In the genomic region with DNA sequence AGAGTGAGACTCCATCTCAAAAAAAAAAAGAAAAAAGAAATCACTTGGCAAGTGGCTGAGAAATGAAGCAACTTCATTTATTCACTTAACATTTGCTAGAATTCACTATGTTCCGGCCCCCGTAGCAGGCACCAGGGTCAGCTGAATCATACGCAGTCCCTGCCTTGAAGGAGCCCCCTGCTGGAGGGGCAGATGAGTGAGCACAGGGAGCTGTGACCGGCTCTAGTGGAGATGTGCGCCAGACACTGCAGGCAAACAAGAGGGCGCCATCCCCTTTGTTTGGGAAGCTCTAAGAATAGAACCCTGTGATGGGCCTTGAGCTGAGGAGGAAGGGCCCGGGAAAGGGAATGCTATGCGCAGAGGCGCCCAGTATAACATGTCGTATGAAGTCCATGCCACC, we compare ENCODE assay signal across 8 cellular contexts. TPM values are rescaled to one million over a fixed set of nuclear protein-coding genes. Genes with fewer than 3 reads are reported as not detected.
A peak's percentile ranks its signal among the peaks of the same experiment; 100 is the strongest.
DNase-seq lines count a peak whose midpoint lies in the region; ATAC-seq and TF ChIP-seq lines count a peak whose summit lies in the region.

No MANE protein-coding gene starts in this region.

- H3K4me3 ChIP-seq in OCI-LY3 (ENCODE audit: low read length) (no peak overlapping the region), esophagus muscularis mucosa (no peak overlapping the region)

- H3K79me2 ChIP-seq in OCI-LY3 (ENCODE audit: low read length) = no peaks in the 10 kb centered on the region

- H3K36me3 ChIP-seq in OCI-LY3 (replicated peaks; ENCODE audit: low read depth, low read length) (no peaks in the 10 kb centered on the region), esophagus muscularis mucosa (peaks cover 0 to 91% (median 76%) of the 10 kb centered on the region in 4 donors)

- H2AFZ ChIP-seq in OCI-LY3 (ENCODE audit: low read depth, low read length) = no peak overlapping the region

- no peaks in the 10 kb centered on the region for H3K27me3 ChIP-seq in OCI-LY3 (ENCODE audit: low read depth, low read length)
- H3K27me3 ChIP-seq in esophagus muscularis mucosa = no peaks in the 10 kb centered on the region

- H4K20me1 ChIP-seq in OCI-LY3 (ENCODE audit: insufficient read depth, low read length) = no peaks in the 10 kb centered on the region

- TF ChIP-seq CTCF in OCI-LY3 (IDR thresholded peaks at IDR 0.05; ENCODE audit: low read depth, low read length) = peak; percentile 40
- TF ChIP-seq CTCF in esophagus muscularis mucosa (IDR thresholded peaks at IDR 0.05) = peak; percentile 15 to 36 (median 20)

- no peaks in the 10 kb centered on the region for H3K4me1 ChIP-seq in OCI-LY3 (ENCODE audit: low read length)
- H3K4me1 ChIP-seq in esophagus muscularis mucosa = peaks cover 3 to 10% (median 6%) of the 10 kb centered on the region in 4 donors

- H3K27me3 Mint-ChIP-seq in activated T-cell treated with anti-CD3 and anti-CD28 coated beads, Interleukin-2, amount 50 U/mL, for 72 hours (ENCODE audit: low read depth) = no peaks in the 10 kb centered on the region
- no peaks in the 10 kb centered on the region for H3K27me3 Mint-ChIP-seq in T-helper 17 cell

- no peaks in the 10 kb centered on the region for H3K9me3 ChIP-seq in OCI-LY3 (ENCODE audit: insufficient read depth, low read length)
- H3K9me3 ChIP-seq in esophagus muscularis mucosa = no peaks in the 10 kb centered on the region
- H3K9me3 ChIP-seq in T-helper 17 cell (ENCODE audit: control insufficient read depth, low read length, poor library complexity, severe bottlenecking) = no peaks in the 10 kb centered on the region

- 92% methylated on average over 6 of the region's 10 CpGs for WGBS in esophagus muscularis mucosa

- TF ChIP-seq POLR2A in esophagus muscularis mucosa (IDR thresholded peaks at IDR 0.05; ENCODE audit: low read depth) = no peak

- no peaks in the 10 kb centered on the region for H3K4me1 Mint-ChIP-seq in activated T-cell treated with anti-CD3 and anti-CD28 coated beads, Interleukin-2, amount 50 U/mL, for 72 hours (ENCODE audit: low read depth)
- no peaks in the 10 kb centered on the region for H3K4me1 Mint-ChIP-seq in T-helper 17 cell

- DNase-seq in activated T-cell treated with anti-CD3 and anti-CD28 coated beads, Interleukin-2, amount 50 U/mL, for 72 hours = peak in 1 of 2 donors; percentile 15
- DNase-seq in activated T-cell treated with anti-CD3 and anti-CD28 coated beads for 4 hours = no peak
- no peak for DNase-seq in esophagus muscularis mucosa (ENCODE audit: extremely low spot score)
- peak; percentile 35 for DNase-seq in stimulated activated CD8-positive, alpha-beta memory T cell treated with anti-CD3 and anti-CD28 coated beads, Interleukin-4, amount 100 ng/mL, for 48 hours
- DNase-seq in T-helper 17 cell = no peak

- no peak overlapping the region for H3K9ac ChIP-seq in OCI-LY3 (ENCODE audit: low read length)

- peak; percentile 21 to 40 for ATAC-seq in activated T-cell treated with anti-CD3 and anti-CD28 coated beads, Interleukin-2, amount 50 U/mL, for 72 hours (replicated peaks in 1 of 2)
- no peak for ATAC-seq in HG03135 (IDR thresholded peaks at IDR 0.05; ENCODE audit: unreplicated experiment)
- no peak for ATAC-seq in HG03520 (IDR thresholded peaks at IDR 0.05; ENCODE audit: unreplicated experiment)
- ATAC-seq in T-helper 17 cell = no peak

- H3K27ac Mint-ChIP-seq in activated T-cell treated with anti-CD3 and anti-CD28 coated beads, Interleukin-2, amount 50 U/mL, for 72 hours = no peak overlapping the region
- H3K27ac Mint-ChIP-seq in T-helper 17 cell = no peak overlapping the region

- peaks cover 0 to 6% of the 10 kb centered on the region in 2 donors for H3K36me3 Mint-ChIP-seq in activated T-cell treated with anti-CD3 and anti-CD28 coated beads, Interleukin-2, amount 50 U/mL, for 72 hours (ENCODE audit: insufficient read depth in 2 of 2)
- H3K36me3 Mint-ChIP-seq in T-helper 17 cell (ENCODE audit: low read depth) = no peaks in the 10 kb centered on the region

- H3K27ac ChIP-seq in OCI-LY3 (ENCODE audit: low read length) = no peak overlapping the region
- H3K27ac ChIP-seq in esophagus muscularis mucosa (replicated peaks in 1 of 4) = peak overlapping the region in 1 of 4 donors; percentile 0

- H3K4me3 Mint-ChIP-seq in activated T-cell treated with anti-CD3 and anti-CD28 coated beads, Interleukin-2, amount 50 U/mL, for 72 hours = no peak overlapping the region
- no peak overlapping the region for H3K4me3 Mint-ChIP-seq in T-helper 17 cell

- no peak for TF ChIP-seq EP300 in esophagus muscularis mucosa (IDR thresholded peaks at IDR 0.05)

- intact Hi-C loops in esophagus muscularis mucosa (cut with DNase I) = loop anchor here (10.0 kb wide), 1 partner anchor 464 kb away; no protein-coding TSS in a partner anchor

- H3K4me2 ChIP-seq in OCI-LY3 (ENCODE audit: low read length) = no peak overlapping the region

- no peaks in the 10 kb centered on the region for H3K9me3 Mint-ChIP-seq in activated T-cell treated with anti-CD3 and anti-CD28 coated beads, Interleukin-2, amount 50 U/mL, for 72 hours

RNA-seq across cellular contexts. Expression of a gene that starts 20.2 kb away (rescaled TPM):
- 10 to 100 TPM; 33.6 to 34.6 TPM for total RNA-seq in activated T-cell treated with anti-CD3 and anti-CD28 coated beads, Interleukin-2, amount 50 U/mL, for 72 hours
- total RNA-seq in esophagus muscularis mucosa (10 to 100 TPM; 17.8 to 25.8 (median 22.1) TPM), T-helper 17 cell (10 to 100 TPM; 13.9 to 17.7 TPM)

RNA-seq across cellular contexts. Expression of a gene that starts 44.5 kb away (rescaled TPM):
- total RNA-seq in activated T-cell treated with anti-CD3 and anti-CD28 coated beads, Interleukin-2, amount 50 U/mL, for 72 hours = 100 to 1,000 TPM; 105 to 117 TPM
- total RNA-seq in esophagus muscularis mucosa (100 to 1,000 TPM; 106 to 210 (median 133) TPM), T-helper 17 cell (100 to 1,000 TPM; 102 to 104 TPM)

Comparison
In these comparisons a context has a peak if more than half of its experiments do, and no peak if none do; other contexts are left out.
1. ATAC-seq: peak in activated T-cell treated with anti-CD3 and anti-CD28 coated beads, Interleukin-2, amount 50 U/mL, for 72 hours (2 of 2); none in HG03135 (single experiment), HG03520 (single experiment) and T-helper 17 cell (single experiment).